16 cellular contexts compared by ENCODE assay signal in genomic region chr16:4385789-4386451, GRCh38. TPM values are rescaled to one million over a fixed set of nuclear protein-coding genes. Genes with fewer than 3 reads are reported as not detected.
DNase-seq lines count a peak whose midpoint lies in the region; ATAC-seq and TF ChIP-seq lines count a peak whose summit lies in the region.
"Had no signal": no experiment of that assay in that cellular context is flagged by ENCODE, and none has a peak within 500 bp of the region (broad histone marks: within the 10 kb centered on the region; RNA-seq: fewer than 3 reads in every experiment).

No MANE protein-coding gene starts in this region.

- peaks cover 53% of the 10 kb centered on the region for H4K20me1 ChIP-seq in osteoblast (ENCODE audit: insufficient read depth, low read length)

- no peaks in the 10 kb centered on the region for H3K27me3 ChIP-seq in osteoblast (ENCODE audit: insufficient read depth, low read length)
- no peaks in the 10 kb centered on the region for H3K27me3 ChIP-seq in thyroid gland
- H3K27me3 ChIP-seq: foreskin keratinocyte had no signal

- WGBS in thyroid gland, 2 donors: 87 to 88% methylated on average over 9 to 10 of the region's 11 CpGs

- TF ChIP-seq CTCF in osteoblast (IDR thresholded peaks at IDR 0.05; ENCODE audit: extremely low read depth, low read depth, low read length) (no peak), thyroid gland (IDR thresholded peaks at IDR 0.05) (no peak)

- H3K36me3 ChIP-seq in osteoblast (ENCODE audit: insufficient read depth, low read length) (peaks cover 31% of the 10 kb centered on the region), thyroid gland (peaks cover 0 to 12% of the 10 kb centered on the region in 2 donors)

- H3K4me1 ChIP-seq in osteoblast (ENCODE audit: insufficient read depth, low read length): peaks cover 50% of the 10 kb centered on the region
- H3K4me1 ChIP-seq in thyroid gland: peaks cover 13 to 32% of the 10 kb centered on the region in 2 donors
- H3K4me1 ChIP-seq: foreskin keratinocyte had no signal

- H3K4me3 Mint-ChIP-seq in stimulated activated naive CD8-positive, alpha-beta T cell treated with anti-CD3 and anti-CD28 coated beads, Interleukin-15, Interleukin-2, amounts not matched to agents 100 ng/mL and 50 ng/mL, for 24 hours: no peak overlapping the region
- H3K4me3 Mint-ChIP-seq: activated naive CD4-positive, alpha-beta T cell treated with anti-CD3 and anti-CD28 coated beads, Interleukin-2, amount 50 U/mL, for 24 hours had no signal

- no peak overlapping the region for H2AFZ ChIP-seq in osteoblast (ENCODE audit: low read length)

- peaks cover 5% of the 10 kb centered on the region for H3K4me1 Mint-ChIP-seq in stimulated activated naive CD8-positive, alpha-beta T cell treated with anti-CD3 and anti-CD28 coated beads, Interleukin-15, Interleukin-2, amounts not matched to agents 100 ng/mL and 50 ng/mL, for 24 hours (ENCODE audit: low read depth)
- H3K4me1 Mint-ChIP-seq: activated naive CD4-positive, alpha-beta T cell treated with anti-CD3 and anti-CD28 coated beads, Interleukin-2, amount 50 U/mL, for 24 hours had no signal

- ATAC-seq in stimulated activated naive CD8-positive, alpha-beta T cell treated with anti-CD3 and anti-CD28 coated beads, Interleukin-15, Interleukin-2, amounts not matched to agents 100 U/mL and 50 U/mL, for 24 hours: no peak
- ATAC-seq in GM19324 (IDR thresholded peaks at IDR 0.05; ENCODE audit: low FRiP score, unreplicated experiment): no peak
- ATAC-seq: foreskin keratinocyte had no signal

- no peak overlapping the region for H3K4me2 ChIP-seq in osteoblast (ENCODE audit: insufficient read depth, low read length)

- TF ChIP-seq POLR2A in thyroid gland (IDR thresholded peaks at IDR 0.05): no peak

- intact Hi-C loops in thyroid gland (cut with DNase I): no loop called here

- H3K27ac Mint-ChIP-seq in stimulated activated naive CD8-positive, alpha-beta T cell treated with anti-CD3 and anti-CD28 coated beads, Interleukin-15, Interleukin-2, amounts not matched to agents 100 ng/mL and 50 ng/mL, for 24 hours: peak overlapping the region; percentile 26
- H3K27ac Mint-ChIP-seq: activated naive CD4-positive, alpha-beta T cell treated with anti-CD3 and anti-CD28 coated beads, Interleukin-2, amount 50 U/mL, for 24 hours had no signal

- no peak overlapping the region for H3K4me3 ChIP-seq in osteoblast (ENCODE audit: insufficient read depth, low read length)
- no peak overlapping the region for H3K4me3 ChIP-seq in thyroid gland (replicated peaks in 1 of 3)

- H3K9me3 Mint-ChIP-seq in stimulated activated naive CD8-positive, alpha-beta T cell treated with anti-CD3 and anti-CD28 coated beads, Interleukin-15, Interleukin-2, amounts not matched to agents 100 ng/mL and 50 ng/mL, for 24 hours: no peaks in the 10 kb centered on the region
- H3K9me3 Mint-ChIP-seq: activated naive CD4-positive, alpha-beta T cell treated with anti-CD3 and anti-CD28 coated beads, Interleukin-2, amount 50 U/mL, for 24 hours had no signal

- no peak for DNase-seq in stimulated activated naive CD8-positive, alpha-beta T cell treated with anti-CD3 and anti-CD28 coated beads, Interleukin-15, Interleukin-2, amounts not matched to agents 100 U/mL and 50 U/mL, for 24 hours
- DNase-seq in fibroblast of gingiva (ENCODE audit: low read depth) (peak; percentile 66), osteoblast (ENCODE audit: insufficient read length, low spot score, missing footprints) (peak; percentile 95), Kasumi-1 (lab: John Stamatoyannopoulos, UW) (no peak), epidermal melanocyte (ENCODE audit: insufficient read length, low spot score) (no peak), thyroid gland (no peak)
- DNase-seq: cortex of kidney, DMS153, foreskin keratinocyte, NCI-H187 treated with DMSO at 0.1 percent for 48 hours, NCI-H82, SHP77 treated with DMSO at 0.1 percent for 48 hours, small intestine had no signal

- no peaks in the 10 kb centered on the region for H3K27me3 Mint-ChIP-seq in stimulated activated naive CD8-positive, alpha-beta T cell treated with anti-CD3 and anti-CD28 coated beads, Interleukin-15, Interleukin-2, amounts not matched to agents 100 ng/mL and 50 ng/mL, for 24 hours
- H3K27me3 Mint-ChIP-seq: activated naive CD4-positive, alpha-beta T cell treated with anti-CD3 and anti-CD28 coated beads, Interleukin-2, amount 50 U/mL, for 24 hours had no signal

- peaks cover 11% of the 10 kb centered on the region for H3K36me3 Mint-ChIP-seq in stimulated activated naive CD8-positive, alpha-beta T cell treated with anti-CD3 and anti-CD28 coated beads, Interleukin-15, Interleukin-2, amounts not matched to agents 100 ng/mL and 50 ng/mL, for 24 hours (ENCODE audit: low read depth)
- H3K36me3 Mint-ChIP-seq: activated naive CD4-positive, alpha-beta T cell treated with anti-CD3 and anti-CD28 coated beads, Interleukin-2, amount 50 U/mL, for 24 hours had no signal

- H3K9me3 ChIP-seq in osteoblast (ENCODE audit: low read depth, low read length) (no peaks in the 10 kb centered on the region), thyroid gland (no peaks in the 10 kb centered on the region)

- H3K27ac ChIP-seq in osteoblast (ENCODE audit: low read depth, low read length): peak overlapping the region; percentile 71
- peak overlapping the region in 1 of 3 donors; percentile 28 for H3K27ac ChIP-seq in thyroid gland
- H3K27ac ChIP-seq: foreskin keratinocyte had no signal

- H3K79me2 ChIP-seq in osteoblast (ENCODE audit: insufficient read depth, low read length): peaks cover 28% of the 10 kb centered on the region

RNA-seq across cellular contexts. Expression of gene VASN, which starts 14.3 kb away (rescaled TPM):
- 202 and 217 TPM in 2 replicates for total RNA-seq in osteoblast
- total RNA-seq in thyroid gland: 10 to 100 TPM; 21.9 to 47.0 (median 28.8) TPM

RNA-seq across cellular contexts. Expression of gene CORO7, which starts 30.5 kb away (rescaled TPM):
- 9.7 and 17.7 TPM in 2 replicates for total RNA-seq in osteoblast
- 10 to 100 TPM; 17.9 to 53.7 (median 29.7) TPM for total RNA-seq in thyroid gland

RNA-seq across cellular contexts. Expression of gene PAM16, which starts 34.8 kb away (rescaled TPM):
- total RNA-seq in osteoblast (17.4 and 18.6 TPM in 2 replicates), thyroid gland (10 to 100 TPM in 3 of 4 donors, 1 to 10 TPM in 1; 5.6 to 60.2 (median 27.3) TPM)

RNA-seq across cellular contexts. Expression of gene DNAJA3, which starts 39.7 kb away (rescaled TPM):
- 30.0 and 30.9 TPM in 2 replicates for total RNA-seq in osteoblast
- 10 to 100 TPM; 41.0 to 61.0 (median 51.0) TPM for total RNA-seq in thyroid gland

Comparison
In these comparisons a context has a peak if more than half of its experiments do, and no peak if none do; other contexts are left out.
1. DNase-seq: peak in fibroblast of gingiva (single experiment) and osteoblast (single experiment); none in stimulated activated naive CD8-positive, alpha-beta T cell treated with anti-CD3 and anti-CD28 coated beads, Interleukin-15, Interleukin-2, amounts not matched to agents 100 U/mL and 50 U/mL, for 24 hours (single experiment), Kasumi-1 (0 of 2), epidermal melanocyte (single experiment) and thyroid gland (0 of 2).